In genomic region chr17:42274812-42275526, GRCh38 we compare ENCODE assay signal across 8 cellular contexts. TPM values are rescaled to one million over a fixed set of nuclear protein-coding genes. Genes with fewer than 3 reads are reported as not detected.
A peak's percentile ranks its signal among the peaks of the same experiment; 100 is the strongest.
DNase-seq lines count a peak whose midpoint lies in the region; ATAC-seq and TF ChIP-seq lines count a peak whose summit lies in the region.

No MANE protein-coding gene starts in this region.

- no peak for DNase-seq in activated naive CD4-positive, alpha-beta T cell treated with Interleukin-2 at 50 U/mL for 16 hours
- DNase-seq in brain microvascular endothelial cell = no peak
- no peak for DNase-seq in memory B cell (ENCODE audit: low spot score in 2 of 2)
- DNase-seq in uterus = no peak
- DNase-seq in activated CD8-positive, alpha-beta memory T cell treated with anti-CD3 and anti-CD28 coated beads for 24 hours = no peak

- no peaks in the 10 kb centered on the region for H3K27me3 Mint-ChIP-seq in activated naive CD4-positive, alpha-beta T cell treated with anti-CD3 and anti-CD28 coated beads, Interleukin-2, amount 50 U/mL, for 24 hours
- no peaks in the 10 kb centered on the region for H3K27me3 Mint-ChIP-seq in memory B cell

- no peak for TF ChIP-seq CTCF in brain microvascular endothelial cell (IDR thresholded peaks at IDR 0.05; ENCODE audit: low read depth, low read length, missing control alignments)
- TF ChIP-seq CTCF in uterus (IDR thresholded peaks at IDR 0.05) = no peak

- no peaks in the 10 kb centered on the region for H3K9me3 ChIP-seq in uterus

- H3K36me3 ChIP-seq in brain microvascular endothelial cell (replicated peaks) = no peaks in the 10 kb centered on the region
- no peaks in the 10 kb centered on the region for H3K36me3 ChIP-seq in uterus

- peak overlapping the region; percentile 98 for H3K27ac Mint-ChIP-seq in activated naive CD4-positive, alpha-beta T cell treated with anti-CD3 and anti-CD28 coated beads, Interleukin-2, amount 50 U/mL, for 24 hours
- H3K27ac Mint-ChIP-seq in memory B cell = peak overlapping the region; percentile 86

- peak overlapping the region; percentile 99 for H3K4me3 Mint-ChIP-seq in activated naive CD4-positive, alpha-beta T cell treated with anti-CD3 and anti-CD28 coated beads, Interleukin-2, amount 50 U/mL, for 24 hours
- peak overlapping the region; percentile 91 for H3K4me3 Mint-ChIP-seq in memory B cell

- no peaks in the 10 kb centered on the region for H3K9me3 Mint-ChIP-seq in activated naive CD4-positive, alpha-beta T cell treated with anti-CD3 and anti-CD28 coated beads, Interleukin-2, amount 50 U/mL, for 24 hours
- H3K9me3 Mint-ChIP-seq in memory B cell = no peaks in the 10 kb centered on the region

- H3K4me1 ChIP-seq in uterus = no peaks in the 10 kb centered on the region

- ATAC-seq in memory B cell (ENCODE audit: low read depth) = no peak
- ATAC-seq in HG03025 (IDR thresholded peaks at IDR 0.05; ENCODE audit: low FRiP score, unreplicated experiment) = no peak
- no peak for ATAC-seq in GM19035 (IDR thresholded peaks at IDR 0.05; ENCODE audit: unreplicated experiment)

- H3K27me3 ChIP-seq in brain microvascular endothelial cell (replicated peaks) = no peaks in the 10 kb centered on the region
- H3K27me3 ChIP-seq in uterus = no peaks in the 10 kb centered on the region

- no peak for TF ChIP-seq POLR2A in uterus (IDR thresholded peaks at IDR 0.05)

- H3K4me1 Mint-ChIP-seq in activated naive CD4-positive, alpha-beta T cell treated with anti-CD3 and anti-CD28 coated beads, Interleukin-2, amount 50 U/mL, for 24 hours = peaks cover 61% of the 10 kb centered on the region
- H3K4me1 Mint-ChIP-seq in memory B cell = peaks cover 46% of the 10 kb centered on the region

- intact Hi-C loops in uterus (cut with DNase I; ENCODE audit: low total_unique reads) = no loop called here

- H3K27ac ChIP-seq in brain microvascular endothelial cell = no peak overlapping the region
- H3K27ac ChIP-seq in uterus = peak overlapping the region; percentile 94 to 96

- H3K4me3 ChIP-seq in brain microvascular endothelial cell (ENCODE audit: low read depth, low read length) (peak overlapping the region; percentile 82), uterus (peak overlapping the region; percentile 77 to 99)

- peaks cover 13% of the 10 kb centered on the region for H3K36me3 Mint-ChIP-seq in activated naive CD4-positive, alpha-beta T cell treated with anti-CD3 and anti-CD28 coated beads, Interleukin-2, amount 50 U/mL, for 24 hours
- no peaks in the 10 kb centered on the region for H3K36me3 Mint-ChIP-seq in memory B cell

- in situ Hi-C loops in brain microvascular endothelial cell (cut with HindIII; ENCODE audit: low pct_ligation_motif_present, low sequenced_read_pairs) = no loop called here

RNA-seq across cellular contexts. Expression of gene STAT5B, which starts 1.2 kb away (rescaled TPM):
- 100 to 1,000 TPM in 3 of 4 donors, 10 to 100 TPM in 1; 72.1 to 187 (median 144) TPM for total RNA-seq in uterus

RNA-seq across cellular contexts. Expression of gene STAT5A, which starts 13.3 kb away (rescaled TPM):
- 10 to 100 TPM; 30.7 to 69.2 (median 33.9) TPM for total RNA-seq in uterus
